Comparison of ENCODE assay signal across 1 cellular context in the genomic region with DNA sequence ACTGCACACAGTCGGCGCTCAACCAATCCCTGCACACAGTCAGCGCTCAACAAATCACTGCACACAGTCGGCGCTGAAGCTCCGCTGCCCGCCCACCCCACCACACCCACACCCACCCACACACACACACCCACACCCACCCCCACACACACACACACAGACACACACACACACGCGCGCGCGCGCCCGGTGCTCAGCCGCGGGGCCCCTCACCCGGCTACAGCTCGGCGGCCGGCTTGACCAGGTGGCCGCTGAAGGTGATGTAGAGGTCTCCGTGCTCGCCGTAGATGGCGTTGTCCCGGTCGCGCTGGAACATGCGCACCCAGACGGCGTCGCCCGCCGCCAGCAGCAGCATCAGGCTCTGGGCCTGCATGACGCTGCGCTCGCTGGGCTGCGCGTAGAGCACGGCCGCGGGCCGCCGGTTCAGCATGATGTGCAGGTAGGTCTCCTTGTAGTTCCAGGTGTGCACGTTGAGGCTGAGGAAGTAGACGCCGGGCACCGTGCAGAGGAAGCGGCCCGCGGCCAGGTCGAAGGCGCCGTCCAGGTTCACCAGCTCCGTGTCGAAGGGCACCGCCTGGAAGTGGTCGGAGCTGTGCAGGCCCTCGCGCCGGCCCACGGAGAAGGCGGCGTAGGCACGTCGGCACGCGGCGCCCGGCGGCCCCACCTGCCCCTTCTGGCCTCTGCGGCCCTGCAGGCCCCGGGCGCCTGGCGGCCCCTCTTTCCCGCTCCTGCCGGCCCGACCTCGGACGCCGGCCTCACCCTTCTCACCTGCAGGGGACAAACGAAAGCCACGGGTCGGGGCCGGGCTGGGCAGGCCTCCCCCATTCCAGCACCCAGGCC.
TF ChIP-seq lines count a peak whose summit lies in the region.

No MANE protein-coding gene starts in this region.

TF ChIP-seq in H1, 55 proteins besides CTCF, POLR2A, EP300 and RAD21 (continued from another document):
- TF ChIP-seq, protein P1, sequence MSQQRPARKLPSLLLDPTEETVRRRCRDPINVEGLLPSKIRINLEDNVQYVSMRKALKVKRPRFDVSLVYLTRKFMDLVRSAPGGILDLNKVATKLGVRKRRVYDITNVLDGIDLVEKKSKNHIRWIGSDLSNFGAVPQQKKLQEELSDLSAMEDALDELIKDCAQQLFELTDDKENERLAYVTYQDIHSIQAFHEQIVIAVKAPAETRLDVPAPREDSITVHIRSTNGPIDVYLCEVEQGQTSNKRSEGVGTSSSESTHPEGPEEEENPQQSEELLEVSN (IDR thresholded peaks at IDR 0.05) = peak; percentile 83
- TF ChIP-seq SP2 (IDR thresholded peaks at IDR 0.05; ENCODE audit: low read length) (no peak), GABPA (IDR thresholded peaks at IDR 0.05; ENCODE audit: borderline replicate concordance, insufficient read depth, low read length) (peak; percentile 88), FOSL1 (IDR thresholded peaks at IDR 0.05; ENCODE audit: insufficient read depth, low read depth, low read length) (no peak)
TF ChIP-seq in H1: peak in this region for 3.
